8 cellular contexts compared by ENCODE assay signal in genomic region chr6:82363368-82364086, GRCh38. TPM values are rescaled to one million over a fixed set of nuclear protein-coding genes. Genes with fewer than 3 reads are reported as not detected.
DNase-seq lines count a peak whose midpoint lies in the region; ATAC-seq and FAIRE-seq lines count a peak whose summit lies in the region.

A gene with protein sequence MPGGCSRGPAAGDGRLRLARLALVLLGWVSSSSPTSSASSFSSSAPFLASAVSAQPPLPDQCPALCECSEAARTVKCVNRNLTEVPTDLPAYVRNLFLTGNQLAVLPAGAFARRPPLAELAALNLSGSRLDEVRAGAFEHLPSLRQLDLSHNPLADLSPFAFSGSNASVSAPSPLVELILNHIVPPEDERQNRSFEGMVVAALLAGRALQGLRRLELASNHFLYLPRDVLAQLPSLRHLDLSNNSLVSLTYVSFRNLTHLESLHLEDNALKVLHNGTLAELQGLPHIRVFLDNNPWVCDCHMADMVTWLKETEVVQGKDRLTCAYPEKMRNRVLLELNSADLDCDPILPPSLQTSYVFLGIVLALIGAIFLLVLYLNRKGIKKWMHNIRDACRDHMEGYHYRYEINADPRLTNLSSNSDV (plus strand): TSS chr6:82363817. CDS start chr6:82364962, 1,145 bp downstream.

- H3K9me3 Mint-ChIP-seq in activated T-cell treated with anti-CD3 and anti-CD28 coated beads, Interleukin-2, amount 50 U/mL, for 24 hours: no peaks in the 10 kb centered on the region
- H3K9me3 Mint-ChIP-seq in naive thymus-derived CD4-positive, alpha-beta T cell: peaks cover 0 to 7% (median 0%) of the 10 kb centered on the region in 11 donors

- no peak within 1 kb of the TSS for H3K27ac ChIP-seq in naive thymus-derived CD4-positive, alpha-beta T cell (ENCODE audit: low read depth, low read length)

- H3K27me3 ChIP-seq in naive thymus-derived CD4-positive, alpha-beta T cell (ENCODE audit: control insufficient read depth in 2 of 2, insufficient read depth in 2 of 2, low read length in 2 of 2): no peaks in the 10 kb centered on the region

- H3K36me3 ChIP-seq in naive thymus-derived CD4-positive, alpha-beta T cell (ENCODE audit: control insufficient read depth in 2 of 3, insufficient read depth in 3 of 3, low read length in 3 of 3): no peaks in the 10 kb centered on the region

- intact Hi-C loops in naive thymus-derived CD4-positive, alpha-beta T cell (cut with micrococcal nuclease): no loop called here

- peak within 1 kb of the TSS; percentile 47 for H3K27ac Mint-ChIP-seq in activated T-cell treated with anti-CD3 and anti-CD28 coated beads, Interleukin-2, amount 50 U/mL, for 24 hours
- H3K27ac Mint-ChIP-seq in naive thymus-derived CD4-positive, alpha-beta T cell: peak within 1 kb of the TSS in 1 of 9 donors; percentile 55

- H3K4me3 ChIP-seq in naive thymus-derived CD4-positive, alpha-beta T cell (ENCODE audit: low read length): peak within 1 kb of the TSS; percentile 37

- no peaks in the 10 kb centered on the region for H3K36me3 Mint-ChIP-seq in activated T-cell treated with anti-CD3 and anti-CD28 coated beads, Interleukin-2, amount 50 U/mL, for 24 hours (ENCODE audit: low read depth)
- peaks cover 0 to 5% (median 0%) of the 10 kb centered on the region in 5 donors for H3K36me3 Mint-ChIP-seq in naive thymus-derived CD4-positive, alpha-beta T cell

- no peaks in the 10 kb centered on the region for H3K9me3 ChIP-seq in naive thymus-derived CD4-positive, alpha-beta T cell (ENCODE audit: control insufficient read depth in 2 of 3, low read length in 3 of 3)

- peaks cover 63% of the 10 kb centered on the region for H3K27me3 Mint-ChIP-seq in activated T-cell treated with anti-CD3 and anti-CD28 coated beads, Interleukin-2, amount 50 U/mL, for 24 hours
- H3K27me3 Mint-ChIP-seq in naive thymus-derived CD4-positive, alpha-beta T cell: peaks cover 55 to 68% (median 61%) of the 10 kb centered on the region in 5 donors

- CTCF ChIA-PET in naive thymus-derived CD4-positive, alpha-beta T cell (lab: Charles Lee): no interaction called here

- peaks cover 19% of the 10 kb centered on the region for H3K4me1 Mint-ChIP-seq in activated T-cell treated with anti-CD3 and anti-CD28 coated beads, Interleukin-2, amount 50 U/mL, for 24 hours (ENCODE audit: low read depth)
- peaks cover 0 to 27% (median 13%) of the 10 kb centered on the region in 7 donors for H3K4me1 Mint-ChIP-seq in naive thymus-derived CD4-positive, alpha-beta T cell

- POLR2A ChIA-PET in naive thymus-derived CD4-positive, alpha-beta T cell (lab: Charles Lee): no interaction called here

- peak within 1 kb of the TSS; percentile 76 for H3K4me3 Mint-ChIP-seq in activated T-cell treated with anti-CD3 and anti-CD28 coated beads, Interleukin-2, amount 50 U/mL, for 24 hours
- peak within 1 kb of the TSS; percentile 58 to 89 (median 74) for H3K4me3 Mint-ChIP-seq in naive thymus-derived CD4-positive, alpha-beta T cell

- DNase-seq in NCI-H146 treated with DMSO at 0.1 percent for 48 hours (lab: John Stamatoyannopoulos, UW; ENCODE audit: unreplicated experiment): peak; percentile 64
- peak; percentile 45 for DNase-seq in activated T-cell treated with anti-CD3 and anti-CD28 coated beads, Interleukin-2, amount 50 U/mL, for 24 hours
- peak; percentile 72 for DNase-seq in fibroblast of peridontal ligament (ENCODE audit: extremely low read depth)
- DNase-seq in naive thymus-derived CD4-positive, alpha-beta T cell: peak in 1 of 9 donors; percentile 22
- no peak for DNase-seq in medulla oblongata (ENCODE audit: extremely low spot score)

- FAIRE-seq in G401.6 (lab: Jason Lieb, UNC): peak; percentile 3

- H3K4me1 ChIP-seq in naive thymus-derived CD4-positive, alpha-beta T cell (ENCODE audit: control insufficient read depth in 2 of 2, insufficient read depth in 2 of 2, low read length in 2 of 2): peaks cover 0 to 2% of the 10 kb centered on the region in 2 donors

- ATAC-seq in GM21786 (IDR thresholded peaks at IDR 0.05; ENCODE audit: unreplicated experiment): peak; percentile 35
- ATAC-seq in naive thymus-derived CD4-positive, alpha-beta T cell: peak; percentile 43
- ATAC-seq in HG03460 (IDR thresholded peaks at IDR 0.05; ENCODE audit: unreplicated experiment): no peak

RNA-seq across cellular contexts. Expression of the gene that starts here (rescaled TPM):
- under 1 TPM in 1 of 5 experiments, not detected in 4; 0.34 TPM for total RNA-seq in naive thymus-derived CD4-positive, alpha-beta T cell
- polyA plus RNA-seq in naive thymus-derived CD4-positive, alpha-beta T cell: not detected

Comparison
In these comparisons a context has a peak if more than half of its experiments do, and no peak if none do; other contexts are left out.
1. Peak in ATAC-seq and H3K4me3 ChIP-seq in naive thymus-derived CD4-positive, alpha-beta T cell; RNA of the gene not detected or under 1 TPM.